In genomic region chr2:46314065-46314835, GRCh38 we compare ENCODE assay signal across 1 cellular context.
TF ChIP-seq lines count a peak whose summit lies in the region.

No MANE protein-coding gene starts in this region.

TF ChIP-seq in HepG2, 621 proteins besides CTCF, POLR2A, EP300 and RAD21:
- TF ChIP-seq, protein P1, sequence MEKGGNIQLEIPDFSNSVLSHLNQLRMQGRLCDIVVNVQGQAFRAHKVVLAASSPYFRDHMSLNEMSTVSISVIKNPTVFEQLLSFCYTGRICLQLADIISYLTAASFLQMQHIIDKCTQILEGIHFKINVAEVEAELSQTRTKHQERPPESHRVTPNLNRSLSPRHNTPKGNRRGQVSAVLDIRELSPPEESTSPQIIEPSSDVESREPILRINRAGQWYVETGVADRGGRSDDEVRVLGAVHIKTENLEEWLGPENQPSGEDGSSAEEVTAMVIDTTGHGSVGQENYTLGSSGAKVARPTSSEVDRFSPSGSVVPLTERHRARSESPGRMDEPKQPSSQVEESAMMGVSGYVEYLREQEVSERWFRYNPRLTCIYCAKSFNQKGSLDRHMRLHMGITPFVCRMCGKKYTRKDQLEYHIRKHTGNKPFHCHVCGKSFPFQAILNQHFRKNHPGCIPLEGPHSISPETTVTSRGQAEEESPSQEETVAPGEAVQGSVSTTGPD (CRISPR knock-in tag; IDR thresholded peaks at IDR 0.05), result peak; percentile 69; the same call in 1 of the 2 replicates
- TF ChIP-seq GATAD2A (CRISPR knock-in tag; IDR thresholded peaks at IDR 0.05) (peak; percentile 34), SOX6 (IDR thresholded peaks at IDR 0.05) (no peak), SOX6 (CRISPR knock-in tag; IDR thresholded peaks at IDR 0.05) (peak; percentile 63; the same call in 1 of the 2 replicates), STAT6 (CRISPR knock-in tag; IDR thresholded peaks at IDR 0.05; ENCODE audit: borderline replicate concordance) (0 out of 2 replicates have a peak, but pooled peaks have one; percentile 35), KLF12 (CRISPR knock-in tag; IDR thresholded peaks at IDR 0.05; ENCODE audit: borderline replicate concordance) (no peak), HOXA9 (CRISPR knock-in tag; IDR thresholded peaks at IDR 0.05; ENCODE audit: borderline replicate concordance) (no peak), ZNF253 (CRISPR knock-in tag; IDR thresholded peaks at IDR 0.05; ENCODE audit: borderline replicate concordance) (no peak), ZNF576 (CRISPR knock-in tag; IDR thresholded peaks at IDR 0.05) (0 out of 2 replicates have a peak, but pooled peaks have one; percentile 65), ZNF607 (CRISPR knock-in tag; IDR thresholded peaks at IDR 0.05; ENCODE audit: borderline replicate concordance) (peak; percentile 52; the same call in 1 of the 2 replicates), ZNF772 (CRISPR knock-in tag; IDR thresholded peaks at IDR 0.05) (no peak; the same call in 1 of the 2 replicates), FOXA1 (IDR thresholded peaks at IDR 0.05) (no peak), FOXA1 (CRISPR knock-in tag; IDR thresholded peaks at IDR 0.05) (peak; percentile 33; the same call in 1 of the 2 replicates), FOXP1 (IDR thresholded peaks at IDR 0.05) (no peak), FOXP1 (CRISPR knock-in tag; IDR thresholded peaks at IDR 0.05) (peak; percentile 56), CBX2 (IDR thresholded peaks at IDR 0.05; ENCODE audit: low read depth, low read length) (no peak), CBX2 (CRISPR knock-in tag; IDR thresholded peaks at IDR 0.05; ENCODE audit: low read depth) (no peak), DPF2 (CRISPR knock-in tag; IDR thresholded peaks at IDR 0.05; ENCODE audit: borderline replicate concordance, low read depth) (0 out of 2 replicates have a peak, but pooled peaks have one; percentile 28), ARID5B (CRISPR knock-in tag; IDR thresholded peaks at IDR 0.05) (0 out of 2 replicates have a peak, but pooled peaks have one; percentile 8), SOX5 (CRISPR knock-in tag; IDR thresholded peaks at IDR 0.05; ENCODE audit: borderline replicate concordance) (0 out of 2 replicates have a peak, but pooled peaks have one; percentile 26), SOX13 (IDR thresholded peaks at IDR 0.05) (no peak), SOX13 (CRISPR knock-in tag; conservative IDR thresholded peaks at IDR 0.05 in 1 of 2, IDR thresholded peaks at IDR 0.05 in 1 of 2) (peak in 1 of 2 experiments; percentile 53; a peak in 1 of 4 replicates), FOXK1 (CRISPR knock-in tag; IDR thresholded peaks at IDR 0.05; ENCODE audit: borderline replicate concordance, low read depth) (0 out of 2 replicates have a peak, but pooled peaks have one; percentile 12), MAX (IDR thresholded peaks at IDR 0.05) (0 out of 2 replicates have a peak, but pooled peaks have one; percentile 17), RARA (CRISPR knock-in tag; IDR thresholded peaks at IDR 0.05) (no peak), FOXP4 (CRISPR knock-in tag; IDR thresholded peaks at IDR 0.05) (peak; percentile 67; the same call in 1 of the 2 replicates), HDAC1 (CRISPR knock-in tag; IDR thresholded peaks at IDR 0.05) (0 out of 2 replicates have a peak, but pooled peaks have one; percentile 26), FOXA3 (CRISPR knock-in tag; IDR thresholded peaks at IDR 0.05) (peak; percentile 60; the same call in 1 of the 2 replicates), ZNF501 (CRISPR knock-in tag; IDR thresholded peaks at IDR 0.05) (peak; percentile 60), SKI (IDR thresholded peaks at IDR 0.05; ENCODE audit: partially characterized antibody) (peak; percentile 21), ZNF431 (CRISPR knock-in tag; IDR thresholded peaks at IDR 0.05; ENCODE audit: borderline replicate concordance, low read depth) (peak; percentile 66; the same call in 1 of the 2 replicates)
- TF ChIP-seq, protein P2, sequence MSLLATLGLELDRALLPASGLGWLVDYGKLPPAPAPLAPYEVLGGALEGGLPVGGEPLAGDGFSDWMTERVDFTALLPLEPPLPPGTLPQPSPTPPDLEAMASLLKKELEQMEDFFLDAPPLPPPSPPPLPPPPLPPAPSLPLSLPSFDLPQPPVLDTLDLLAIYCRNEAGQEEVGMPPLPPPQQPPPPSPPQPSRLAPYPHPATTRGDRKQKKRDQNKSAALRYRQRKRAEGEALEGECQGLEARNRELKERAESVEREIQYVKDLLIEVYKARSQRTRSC (CRISPR knock-in tag; IDR thresholded peaks at IDR 0.05; ENCODE audit: low read depth), result no peak
